Comparison of ENCODE assay signal across 11 cellular contexts in the genomic region with DNA sequence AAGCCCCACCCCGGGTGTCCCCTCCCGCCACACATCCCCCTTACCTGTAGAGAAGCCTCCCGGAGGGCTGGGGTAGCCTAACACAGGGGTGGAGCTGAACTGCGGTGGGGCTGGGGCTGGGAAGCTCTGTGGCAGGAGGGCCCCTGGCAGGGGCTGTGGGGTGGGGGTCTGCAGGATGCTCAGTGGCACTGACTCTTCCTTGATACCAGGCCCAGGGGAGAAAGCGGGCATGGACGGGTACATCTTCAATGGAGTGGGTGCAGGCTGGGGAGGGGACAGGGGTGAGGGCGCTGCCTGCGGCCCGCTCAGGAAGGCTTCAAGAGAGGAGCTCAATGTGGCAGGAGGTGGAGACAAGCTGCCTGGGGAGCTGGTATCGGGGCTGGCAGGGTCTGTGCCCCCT. TPM values are rescaled to one million over a fixed set of nuclear protein-coding genes. Genes with fewer than 3 reads are reported as not detected.
DNase-seq lines count a peak whose midpoint lies in the region; ATAC-seq and TF ChIP-seq lines count a peak whose summit lies in the region.
"Had no signal": no experiment of that assay in that cellular context is flagged by ENCODE, and none has a peak within 500 bp of the region (broad histone marks: within the 10 kb centered on the region; RNA-seq: fewer than 3 reads in every experiment).

No MANE protein-coding gene starts in this region.

- no peaks in the 10 kb centered on the region for H3K27me3 Mint-ChIP-seq in activated naive CD4-positive, alpha-beta T cell treated with anti-CD3 and anti-CD28 coated beads, Interleukin-2, amount 10 ng/mL, durations not matched to agents 7 days and 5 days
- no peaks in the 10 kb centered on the region for H3K27me3 Mint-ChIP-seq in WTC11 (ENCODE audit: low read depth)

- peaks cover 48% of the 10 kb centered on the region for H3K36me3 Mint-ChIP-seq in activated naive CD4-positive, alpha-beta T cell treated with anti-CD3 and anti-CD28 coated beads, Interleukin-2, amount 10 ng/mL, durations not matched to agents 7 days and 5 days
- H3K36me3 Mint-ChIP-seq in WTC11, result peaks cover 26% of the 10 kb centered on the region

- H3K9me3 Mint-ChIP-seq in activated naive CD4-positive, alpha-beta T cell treated with anti-CD3 and anti-CD28 coated beads, Interleukin-2, amount 10 ng/mL, durations not matched to agents 7 days and 5 days, result no peaks in the 10 kb centered on the region
- H3K9me3 Mint-ChIP-seq in WTC11, result no peaks in the 10 kb centered on the region

- H3K27ac Mint-ChIP-seq in activated naive CD4-positive, alpha-beta T cell treated with anti-CD3 and anti-CD28 coated beads, Interleukin-2, amount 10 ng/mL, durations not matched to agents 7 days and 5 days, result peak overlapping the region; percentile 82
- peak overlapping the region; percentile 84; the same call in 1 of the 2 replicates for H3K27ac Mint-ChIP-seq in WTC11

- no peak for DNase-seq in activated naive CD4-positive, alpha-beta T cell treated with anti-CD3 and anti-CD28 coated beads, Interleukin-2, amount 10 ng/mL, durations not matched to agents 7 days and 5 days
- no peak for DNase-seq in activated naive CD4-positive, alpha-beta T cell treated with Interleukin-2 at 50 U/mL for 16 hours
- DNase-seq in WTC11 (ENCODE audit: low spot score) (no peak), epithelial cell of esophagus (ENCODE audit: low read depth) (no peak), NCI-H1930 (lab: John Stamatoyannopoulos, UW) (no peak), hippocampal formation (lab: John Stamatoyannopoulos, UW) (no peak)
- DNase-seq: NCI-H446 treated with DMSO at 0.1 percent for 48 hours had no signal

- peak overlapping the region; percentile 78 for H3K4me3 ChIP-seq in epithelial cell of esophagus (ENCODE audit: low read length)
- H3K4me3 ChIP-seq: ascending aorta, upper lobe of right lung had no signal

- ATAC-seq in WTC11 (no peak), HG03045 (IDR thresholded peaks at IDR 0.05; ENCODE audit: unreplicated experiment) (no peak)

- POLR2A ChIA-PET in WTC11 (lab: Charles Lee), result interaction anchor here (9.4 kb wide), 1 partner anchor 17 kb away, joined by 137 read pairs; a partner anchor contains a TSS

- peak overlapping the region; percentile 94 for H3K27ac ChIP-seq in temporal lobe (ENCODE audit: low read depth, low read length)
- H3K27ac ChIP-seq: ascending aorta, upper lobe of right lung had no signal

- H3K4me3 Mint-ChIP-seq in activated naive CD4-positive, alpha-beta T cell treated with anti-CD3 and anti-CD28 coated beads, Interleukin-2, amount 10 ng/mL, durations not matched to agents 7 days and 5 days, result peak overlapping the region; percentile 84
- H3K4me3 Mint-ChIP-seq in WTC11, result no peak overlapping the region

- peaks cover 70% of the 10 kb centered on the region for H3K4me1 Mint-ChIP-seq in activated naive CD4-positive, alpha-beta T cell treated with anti-CD3 and anti-CD28 coated beads, Interleukin-2, amount 10 ng/mL, durations not matched to agents 7 days and 5 days
- H3K4me1 Mint-ChIP-seq in WTC11, result peaks cover 54% of the 10 kb centered on the region

- TF ChIP-seq CTCF in WTC11 (IDR thresholded peaks at IDR 0.05) (no peak), epithelial cell of esophagus (IDR thresholded peaks at IDR 0.05; ENCODE audit: insufficient read depth, low read depth, low read length, missing control alignments) (no peak)

- CTCF ChIA-PET in activated naive CD4-positive, alpha-beta T cell treated with anti-CD3 and anti-CD28 coated beads, Interleukin-2, amount 10 ng/mL, durations not matched to agents 7 days and 5 days (lab: Charles Lee), result interaction anchor here (1.0 to 2.9 kb wide), 10 partner anchors 9 to 41 kb away, joined by 3 to 15 read pairs (median 4); no protein-coding TSS in a partner anchor
- CTCF ChIA-PET in WTC11 (lab: Charles Lee), result interaction anchor here (0.8 to 1.5 kb wide), 5 partner anchors 8 to 99 kb away, joined by 3 to 12 read pairs (median 4); no protein-coding TSS in a partner anchor

TF ChIP-seq in WTC11, 78 proteins besides CTCF, POLR2A, EP300 and RAD21 (continues in another document):
- TF ChIP-seq, protein P1, sequence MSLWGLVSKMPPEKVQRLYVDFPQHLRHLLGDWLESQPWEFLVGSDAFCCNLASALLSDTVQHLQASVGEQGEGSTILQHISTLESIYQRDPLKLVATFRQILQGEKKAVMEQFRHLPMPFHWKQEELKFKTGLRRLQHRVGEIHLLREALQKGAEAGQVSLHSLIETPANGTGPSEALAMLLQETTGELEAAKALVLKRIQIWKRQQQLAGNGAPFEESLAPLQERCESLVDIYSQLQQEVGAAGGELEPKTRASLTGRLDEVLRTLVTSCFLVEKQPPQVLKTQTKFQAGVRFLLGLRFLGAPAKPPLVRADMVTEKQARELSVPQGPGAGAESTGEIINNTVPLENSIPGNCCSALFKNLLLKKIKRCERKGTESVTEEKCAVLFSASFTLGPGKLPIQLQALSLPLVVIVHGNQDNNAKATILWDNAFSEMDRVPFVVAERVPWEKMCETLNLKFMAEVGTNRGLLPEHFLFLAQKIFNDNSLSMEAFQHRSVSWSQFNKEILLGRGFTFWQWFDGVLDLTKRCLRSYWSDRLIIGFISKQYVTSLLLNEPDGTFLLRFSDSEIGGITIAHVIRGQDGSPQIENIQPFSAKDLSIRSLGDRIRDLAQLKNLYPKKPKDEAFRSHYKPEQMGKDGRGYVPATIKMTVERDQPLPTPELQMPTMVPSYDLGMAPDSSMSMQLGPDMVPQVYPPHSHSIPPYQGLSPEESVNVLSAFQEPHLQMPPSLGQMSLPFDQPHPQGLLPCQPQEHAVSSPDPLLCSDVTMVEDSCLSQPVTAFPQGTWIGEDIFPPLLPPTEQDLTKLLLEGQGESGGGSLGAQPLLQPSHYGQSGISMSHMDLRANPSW (CRISPR knock-in tag; conservative IDR thresholded peaks at IDR 0.05; ENCODE audit: low read depth), result no peak
- TF ChIP-seq, protein P2, sequence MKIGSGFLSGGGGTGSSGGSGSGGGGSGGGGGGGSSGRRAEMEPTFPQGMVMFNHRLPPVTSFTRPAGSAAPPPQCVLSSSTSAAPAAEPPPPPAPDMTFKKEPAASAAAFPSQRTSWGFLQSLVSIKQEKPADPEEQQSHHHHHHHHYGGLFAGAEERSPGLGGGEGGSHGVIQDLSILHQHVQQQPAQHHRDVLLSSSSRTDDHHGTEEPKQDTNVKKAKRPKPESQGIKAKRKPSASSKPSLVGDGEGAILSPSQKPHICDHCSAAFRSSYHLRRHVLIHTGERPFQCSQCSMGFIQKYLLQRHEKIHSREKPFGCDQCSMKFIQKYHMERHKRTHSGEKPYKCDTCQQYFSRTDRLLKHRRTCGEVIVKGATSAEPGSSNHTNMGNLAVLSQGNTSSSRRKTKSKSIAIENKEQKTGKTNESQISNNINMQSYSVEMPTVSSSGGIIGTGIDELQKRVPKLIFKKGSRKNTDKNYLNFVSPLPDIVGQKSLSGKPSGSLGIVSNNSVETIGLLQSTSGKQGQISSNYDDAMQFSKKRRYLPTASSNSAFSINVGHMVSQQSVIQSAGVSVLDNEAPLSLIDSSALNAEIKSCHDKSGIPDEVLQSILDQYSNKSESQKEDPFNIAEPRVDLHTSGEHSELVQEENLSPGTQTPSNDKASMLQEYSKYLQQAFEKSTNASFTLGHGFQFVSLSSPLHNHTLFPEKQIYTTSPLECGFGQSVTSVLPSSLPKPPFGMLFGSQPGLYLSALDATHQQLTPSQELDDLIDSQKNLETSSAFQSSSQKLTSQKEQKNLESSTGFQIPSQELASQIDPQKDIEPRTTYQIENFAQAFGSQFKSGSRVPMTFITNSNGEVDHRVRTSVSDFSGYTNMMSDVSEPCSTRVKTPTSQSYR (CRISPR knock-in tag; IDR thresholded peaks at IDR 0.05), result no peak
- TF ChIP-seq, protein P3, sequence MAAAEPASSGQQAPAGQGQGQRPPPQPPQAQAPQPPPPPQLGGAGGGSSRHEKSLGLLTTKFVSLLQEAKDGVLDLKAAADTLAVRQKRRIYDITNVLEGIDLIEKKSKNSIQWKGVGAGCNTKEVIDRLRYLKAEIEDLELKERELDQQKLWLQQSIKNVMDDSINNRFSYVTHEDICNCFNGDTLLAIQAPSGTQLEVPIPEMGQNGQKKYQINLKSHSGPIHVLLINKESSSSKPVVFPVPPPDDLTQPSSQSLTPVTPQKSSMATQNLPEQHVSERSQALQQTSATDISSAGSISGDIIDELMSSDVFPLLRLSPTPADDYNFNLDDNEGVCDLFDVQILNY (CRISPR knock-in tag; IDR thresholded peaks at IDR 0.05), result no peak
- TF ChIP-seq, protein P4, sequence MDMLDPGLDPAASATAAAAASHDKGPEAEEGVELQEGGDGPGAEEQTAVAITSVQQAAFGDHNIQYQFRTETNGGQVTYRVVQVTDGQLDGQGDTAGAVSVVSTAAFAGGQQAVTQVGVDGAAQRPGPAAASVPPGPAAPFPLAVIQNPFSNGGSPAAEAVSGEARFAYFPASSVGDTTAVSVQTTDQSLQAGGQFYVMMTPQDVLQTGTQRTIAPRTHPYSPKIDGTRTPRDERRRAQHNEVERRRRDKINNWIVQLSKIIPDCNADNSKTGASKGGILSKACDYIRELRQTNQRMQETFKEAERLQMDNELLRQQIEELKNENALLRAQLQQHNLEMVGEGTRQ (CRISPR knock-in tag; IDR thresholded peaks at IDR 0.05), result no peak
- TF ChIP-seq JAZF1 (CRISPR knock-in tag; IDR thresholded peaks at IDR 0.05), result no peak
- TF ChIP-seq, protein P5, sequence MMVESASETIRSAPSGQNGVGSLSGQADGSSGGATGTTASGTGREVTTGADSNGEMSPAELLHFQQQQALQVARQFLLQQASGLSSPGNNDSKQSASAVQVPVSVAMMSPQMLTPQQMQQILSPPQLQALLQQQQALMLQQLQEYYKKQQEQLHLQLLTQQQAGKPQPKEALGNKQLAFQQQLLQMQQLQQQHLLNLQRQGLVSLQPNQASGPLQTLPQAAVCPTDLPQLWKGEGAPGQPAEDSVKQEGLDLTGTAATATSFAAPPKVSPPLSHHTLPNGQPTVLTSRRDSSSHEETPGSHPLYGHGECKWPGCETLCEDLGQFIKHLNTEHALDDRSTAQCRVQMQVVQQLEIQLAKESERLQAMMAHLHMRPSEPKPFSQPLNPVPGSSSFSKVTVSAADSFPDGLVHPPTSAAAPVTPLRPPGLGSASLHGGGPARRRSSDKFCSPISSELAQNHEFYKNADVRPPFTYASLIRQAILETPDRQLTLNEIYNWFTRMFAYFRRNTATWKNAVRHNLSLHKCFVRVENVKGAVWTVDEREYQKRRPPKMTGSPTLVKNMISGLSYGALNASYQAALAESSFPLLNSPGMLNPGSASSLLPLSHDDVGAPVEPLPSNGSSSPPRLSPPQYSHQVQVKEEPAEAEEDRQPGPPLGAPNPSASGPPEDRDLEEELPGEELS (CRISPR knock-in tag; IDR thresholded peaks at IDR 0.05), result no peak
- TF ChIP-seq ZNF121 (CRISPR knock-in tag; IDR thresholded peaks at IDR 0.05), result no peak

RNA-seq across cellular contexts. Expression of a gene that starts 16.7 kb away (rescaled TPM):
- 72.3 to 93.7 TPM (median 76.7 TPM) in 3 replicates for total RNA-seq in WTC11 (2021)
- total RNA-seq in temporal lobe, result 13.3 TPM
